Comparison of ENCODE assay signal across 19 cellular contexts in genomic region chr4:141006236-141006802, GRCh38.
"Had no signal": no experiment of that assay in that cellular context is flagged by ENCODE, and none has a peak within 500 bp of the region (broad histone marks: within the 10 kb centered on the region; RNA-seq: fewer than 3 reads in every experiment).

No MANE protein-coding gene starts in this region.

- H3K27ac ChIP-seq: upper lobe of left lung had no signal

- ATAC-seq: activated T-cell treated with anti-CD3 and anti-CD28 coated beads, Interleukin-2, amount 50 U/mL, for 72 hours; left ventricle myocardium superior; stimulated activated naive CD8-positive, alpha-beta T cell treated with anti-CD3 and anti-CD28 coated beads, Interleukin-15, Interleukin-2, amounts not matched to agents 100 U/mL and 50 U/mL, for 24 hours had no signal

- H3K27me3 ChIP-seq: upper lobe of left lung had no signal

- H3K36me3 ChIP-seq: upper lobe of left lung had no signal

- H3K9me3 ChIP-seq: upper lobe of left lung had no signal

- H3K4me3 ChIP-seq: upper lobe of left lung had no signal

- DNase-seq: activated CD4-positive, alpha-beta memory T cell treated with anti-CD3 and anti-CD28 coated beads for 36 hours; activated CD4-positive, alpha-beta T cell treated with anti-CD3 and anti-CD28 coated beads for 4 hours; activated CD4-positive, CD25-positive, alpha-beta regulatory T cell; activated effector memory CD4-positive, alpha-beta T cell treated with Interleukin-2 at 50 U/mL for 16 hours; activated naive CD4-positive, alpha-beta T cell treated with anti-CD3 and anti-CD28 coated beads, Interleukin-2, amount 10 ng/mL, durations not matched to agents 7 days and 5 days; activated T-cell treated with anti-CD3 and anti-CD28 coated beads, Interleukin-2, amount 50 U/mL, for 72 hours; amygdala; cortex of kidney; erythroblast; foreskin fibroblast; left ventricle myocardium superior; nephron progenitor cell; nucleus accumbens; posterior cingulate gyrus; stimulated activated CD4-positive, alpha-beta T cell treated with anti-CD3 and anti-CD28 coated beads, Interleukin-12 subunit alpha, Interleukin-12 subunit beta, amount 100 ng/mL, for 4 hours; stimulated activated CD4-positive, alpha-beta T cell treated with anti-CD3 and anti-CD28 coated beads, Interleukin-4, amount 100 ng/mL, for 4 hours; stimulated activated naive CD8-positive, alpha-beta T cell treated with anti-CD3 and anti-CD28 coated beads, Interleukin-15, Interleukin-2, amounts not matched to agents 100 U/mL and 50 U/mL, for 24 hours; T1000; upper lobe of left lung had no signal
